1 cellular context compared by ENCODE assay signal in genomic region chr9:3359048-3359692, GRCh38.
TF ChIP-seq lines count a peak whose summit lies in the region.

No MANE protein-coding gene starts in this region.

TF ChIP-seq in WTC11, 78 proteins besides CTCF, POLR2A, EP300 and RAD21 (continued from another document):
- TF ChIP-seq HMGXB4 (CRISPR knock-in tag; IDR thresholded peaks at IDR 0.05): no peak
- TF ChIP-seq IRF2 (CRISPR knock-in tag; IDR thresholded peaks at IDR 0.05; ENCODE audit: borderline replicate concordance, low read depth): no peak
